In the genomic region with DNA sequence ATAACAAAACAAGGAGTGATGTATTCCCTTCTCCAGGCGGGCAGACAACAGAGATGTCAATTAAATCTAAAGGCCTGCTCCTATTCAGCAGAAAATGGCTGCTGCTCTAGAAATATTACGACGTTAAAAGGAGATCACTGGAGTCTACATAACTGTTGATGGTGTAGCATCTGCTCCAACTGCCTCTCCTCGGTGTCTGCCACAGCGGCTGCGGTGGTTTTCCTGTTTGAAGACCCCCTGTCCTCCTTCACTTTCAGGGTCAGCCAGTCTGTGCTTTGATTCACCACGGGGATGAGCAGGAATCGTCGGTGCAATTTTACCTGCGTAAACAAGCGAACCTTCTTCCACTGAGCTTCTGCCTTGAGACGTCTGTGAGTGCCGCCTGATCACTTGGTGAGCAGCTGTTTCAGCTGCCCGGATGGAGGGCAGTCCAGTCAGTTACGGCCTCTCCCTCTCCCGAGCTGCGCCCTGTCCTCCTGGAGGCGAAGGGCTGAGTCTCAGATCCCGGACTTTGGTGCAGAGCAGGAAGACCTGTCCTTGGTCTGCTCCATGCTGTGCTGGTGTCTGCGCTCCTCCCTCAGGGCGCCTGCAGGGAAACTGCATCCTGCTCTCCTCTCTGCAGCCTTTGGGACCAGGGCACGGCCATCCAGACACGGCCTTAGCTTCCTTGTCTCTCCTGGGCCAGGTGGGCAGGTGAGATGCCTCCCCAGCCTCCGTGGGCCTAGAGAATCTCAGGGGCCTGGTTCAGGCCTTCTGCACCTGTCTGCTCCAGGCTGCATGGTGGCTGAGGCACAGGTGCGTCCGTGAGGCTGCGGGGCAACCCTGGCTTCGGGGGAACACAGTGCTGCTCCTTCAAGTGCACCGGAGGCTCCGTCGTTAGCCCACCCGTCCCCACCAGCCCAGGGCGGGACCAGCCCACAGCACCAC, we compare ENCODE assay signal across 18 cellular contexts.
"Had no signal": no experiment of that assay in that cellular context is flagged by ENCODE, and none has a peak within 500 bp of the region (broad histone marks: within the 10 kb centered on the region; RNA-seq: fewer than 3 reads in every experiment).

No MANE protein-coding gene starts in this region.

- H3K4me3 ChIP-seq: ascending aorta, pancreas, smooth muscle cell, thoracic aorta, upper lobe of left lung had no signal

- H3K4me1 ChIP-seq: ascending aorta, pancreas, upper lobe of left lung had no signal

- H3K4me2 ChIP-seq: smooth muscle cell had no signal

- H3K9me3 ChIP-seq: ascending aorta, pancreas, thoracic aorta, upper lobe of left lung had no signal

- ATAC-seq: activated CD8-positive, alpha-beta memory T cell treated with anti-CD3 and anti-CD28 coated beads, Interleukin-2, amount 10 ng/mL, durations not matched to agents 7 days and 5 days; left colon; pancreas; sciatic nerve; stimulated activated effector memory CD8-positive, alpha-beta T cell treated with anti-CD3 and anti-CD28 coated beads, Interleukin-12 subunit alpha, Interleukin-12 subunit beta, amount 100 ng/mL, for 72 hours; T-helper 17 cell had no signal

- DNase-seq: activated CD4-positive, alpha-beta T cell treated with anti-CD3 and anti-CD28 coated beads, Interleukin-2, amount 50 U/mL, for 4 hours; activated CD4-positive, CD25-positive, alpha-beta regulatory T cell treated with anti-CD3 and anti-CD28 coated beads, Interleukin-2, amount 50 U/mL, for 72 hours; activated CD8-positive, alpha-beta memory T cell treated with anti-CD3 and anti-CD28 coated beads, Interleukin-2, amount 10 ng/mL, durations not matched to agents 7 days and 5 days; activated naive CD4-positive, alpha-beta T cell treated with anti-CD3 and anti-CD28 coated beads, Interleukin-2, amount 50 U/mL, for 16 hours; activated T-cell treated with anti-CD3 and anti-CD28 coated beads, Interleukin-2, amount 50 U/mL, for 24 hours; cerebellar nuclear complex; effector memory CD4-positive, alpha-beta T cell; left colon; stimulated activated CD4-positive, alpha-beta T cell treated with anti-CD3 and anti-CD28 coated beads, Interleukin-4, amount 100 ng/mL, for 24 hours; T-helper 17 cell had no signal

- H3K27ac ChIP-seq: ascending aorta, pancreas, thoracic aorta, upper lobe of left lung, VCaP had no signal

- H3K27me3 ChIP-seq: ascending aorta, upper lobe of left lung had no signal

- H3K36me3 ChIP-seq: ascending aorta, pancreas, thoracic aorta, upper lobe of left lung had no signal
